In the genomic region with DNA sequence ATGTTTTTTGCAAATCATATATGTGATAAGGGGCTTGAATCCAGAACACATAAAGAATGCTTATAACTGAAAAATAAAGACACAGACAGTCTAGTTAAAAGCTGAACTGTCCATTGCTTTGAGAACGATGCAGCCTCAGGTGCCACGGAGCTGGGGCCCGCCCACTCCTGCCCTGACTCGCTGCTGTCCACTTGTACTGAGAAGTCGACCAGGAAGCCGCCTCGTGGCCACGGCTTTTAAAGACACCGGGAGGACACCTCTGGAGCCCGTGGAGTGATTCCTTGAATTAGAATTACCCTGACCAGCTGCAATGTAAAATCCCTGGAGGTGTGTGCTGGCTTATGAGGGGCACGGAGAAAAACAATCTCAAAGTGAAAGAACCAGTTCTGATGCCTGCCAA, we compare ENCODE assay signal across 17 cellular contexts. TPM values are rescaled to one million over a fixed set of nuclear protein-coding genes. Genes with fewer than 3 reads are reported as not detected.
DNase-seq lines count a peak whose midpoint lies in the region; ATAC-seq and TF ChIP-seq lines count a peak whose summit lies in the region.
"Had no signal": no experiment of that assay in that cellular context is flagged by ENCODE, and none has a peak within 500 bp of the region (broad histone marks: within the 10 kb centered on the region; RNA-seq: fewer than 3 reads in every experiment).

No MANE protein-coding gene starts in this region.

- no peaks in the 10 kb centered on the region for H3K36me3 ChIP-seq in RWPE2 (ENCODE audit: low read depth)
- no peaks in the 10 kb centered on the region for H3K36me3 ChIP-seq in MG63

- no peak overlapping the region for H3K27ac ChIP-seq in RWPE2 (ENCODE audit: poor library complexity, severe bottlenecking)
- H3K27ac ChIP-seq: C4-2B had no signal

- DNase-seq in SIG-M5 treated with dmso at 0.1 percent for 504 hours (lab: John Stamatoyannopoulos, UW; ENCODE audit: unreplicated experiment) (peak; percentile 4), SIG-M5 (lab: John Stamatoyannopoulos, UW) (no peak), RWPE2 (ENCODE audit: low spot score) (no peak), hepatic stellate cell (ENCODE audit: low spot score) (no peak), hippocampal formation (lab: John Stamatoyannopoulos, UW) (no peak), MG63 (no peak)
- DNase-seq in activated T-cell treated with anti-CD3 and anti-CD28 coated beads, Interleukin-2, amount 50 U/mL, for 48 hours, result no peak
- DNase-seq: 8988T, COR-L47, DMS153, EL, NCI-H1092 treated with DMSO at 0.1 percent for 48 hours, NCI-H1694, SK-N-SH, T-helper 1 cell had no signal

- H3K27me3 ChIP-seq in RWPE2 (ENCODE audit: insufficient read depth, poor library complexity, severe bottlenecking), result no peaks in the 10 kb centered on the region
- no peaks in the 10 kb centered on the region for H3K27me3 ChIP-seq in MG63

- H3K4me1 ChIP-seq in RWPE2 (ENCODE audit: insufficient read depth, poor library complexity, severe bottlenecking), result no peaks in the 10 kb centered on the region

- ATAC-seq in RWPE2 (ENCODE audit: low read depth) (peak; percentile 75), esophagus mucosa (peak; percentile 31)

- H3K9me3 ChIP-seq in RWPE2 (ENCODE audit: severe bottlenecking) (no peaks in the 10 kb centered on the region), MG63 (no peaks in the 10 kb centered on the region)
- H3K9me3 ChIP-seq: SK-N-SH had no signal

- TF ChIP-seq CTCF in RWPE2 (IDR thresholded peaks at IDR 0.05; ENCODE audit: poor library complexity, severe bottlenecking), result peak; percentile 28

- no peak overlapping the region for H3K4me3 ChIP-seq in RWPE2 (ENCODE audit: severe bottlenecking)
- H3K4me3 ChIP-seq in MG63, result no peak overlapping the region

RNA-seq across cellular contexts. Expression of gene TEX22, which starts 23.9 kb away (rescaled TPM):
- total RNA-seq in esophagus mucosa, result 2.0 TPM
- 0.22 and 0.63 TPM in 2 replicates for total RNA-seq in MG63 (2014; rRNA removed; shearing (Covaris generic); ENCODE audit: low replicate concordance)

RNA-seq across cellular contexts. Expression of gene MTA1, which starts 45.2 kb away (rescaled TPM):
- total RNA-seq in esophagus mucosa, result 30.9 TPM
- 20.6 and 46.5 TPM in 2 replicates for total RNA-seq in MG63 (2014; rRNA removed; shearing (Covaris generic); ENCODE audit: low replicate concordance)

RNA-seq across cellular contexts. Expression of gene PACS2, which starts 59.8 kb away (rescaled TPM):
- 24.9 TPM for total RNA-seq in esophagus mucosa
- total RNA-seq in MG63 (2014; rRNA removed; shearing (Covaris generic); ENCODE audit: low replicate concordance), result 18.6 and 23.1 TPM in 2 replicates
